In the genomic region with DNA sequence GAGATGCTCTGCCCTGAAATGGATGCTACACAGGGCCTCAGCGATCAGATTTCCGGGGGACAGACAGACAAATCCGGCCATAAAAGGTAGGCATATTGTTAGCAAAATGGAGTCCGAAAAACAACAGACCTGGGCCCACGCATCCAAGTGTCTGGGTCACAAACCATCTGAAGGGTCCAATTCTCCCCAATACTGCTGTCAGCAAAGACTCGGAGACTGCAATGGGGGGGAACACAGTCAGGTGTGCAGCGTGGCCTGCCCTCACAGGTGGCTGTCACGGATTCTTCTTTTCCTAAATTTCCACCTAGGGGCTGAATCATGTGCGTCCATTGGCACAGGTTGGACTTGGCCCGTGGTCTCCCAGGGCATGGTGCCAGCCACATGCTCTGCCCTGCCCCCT, we compare ENCODE assay signal across 7 cellular contexts. TPM values are rescaled to one million over a fixed set of nuclear protein-coding genes. Genes with fewer than 3 reads are reported as not detected.
"Had no signal": no experiment of that assay in that cellular context is flagged by ENCODE, and none has a peak within 500 bp of the region (broad histone marks: within the 10 kb centered on the region; RNA-seq: fewer than 3 reads in every experiment).

No MANE protein-coding gene starts in this region.

- H3K9me3 Mint-ChIP-seq: H9 had no signal

- DNase-seq: GM23248, H9, HCEC 1CT, IMR-90, KG1 had no signal

- H3K4me3 Mint-ChIP-seq: H9 had no signal

- H3K4me3 ChIP-seq: GM23248, K562 had no signal

- H3K27ac Mint-ChIP-seq: H9 had no signal

- ATAC-seq: K562 had no signal

- H2AFZ ChIP-seq: GM23248 had no signal

- H3K9ac ChIP-seq: GM23248 had no signal

- H3K27ac ChIP-seq: GM23248 had no signal

RNA-seq across cellular contexts. Expression of gene PKD1L1, which starts 12.9 kb away (rescaled TPM):
- total RNA-seq: HT-29 had no signal
